Comparison of ENCODE assay signal across 25 cellular contexts in the genomic region with DNA sequence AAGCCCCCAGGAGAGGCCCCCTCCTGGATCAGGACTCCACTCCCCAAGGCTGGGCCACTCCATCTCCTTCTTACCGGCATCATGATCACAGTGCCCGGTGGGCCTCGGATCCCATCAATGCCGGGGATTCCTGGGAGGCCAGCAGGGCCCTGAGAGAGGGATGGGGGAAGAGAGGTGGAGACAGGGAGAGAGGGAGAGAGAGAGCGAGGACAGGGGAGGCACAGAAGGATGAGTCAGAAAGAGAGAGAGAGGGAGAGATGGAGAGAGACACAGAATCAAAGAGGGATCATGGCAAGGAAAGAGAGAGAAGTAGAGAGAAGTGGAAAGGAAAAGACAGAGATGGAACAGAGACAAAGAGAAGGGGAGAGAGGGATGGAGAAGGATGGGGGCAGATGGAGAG. TPM values are rescaled to one million over a fixed set of nuclear protein-coding genes. Genes with fewer than 3 reads are reported as not detected.
A peak's percentile ranks its signal among the peaks of the same experiment; 100 is the strongest.
DNase-seq lines count a peak whose midpoint lies in the region; TF ChIP-seq lines count a peak whose summit lies in the region.
"Had no signal": no experiment of that assay in that cellular context is flagged by ENCODE, and none has a peak within 500 bp of the region (broad histone marks: within the 10 kb centered on the region; RNA-seq: fewer than 3 reads in every experiment).

No MANE protein-coding gene starts in this region.

- TF ChIP-seq CTCF in MCF 10A (IDR thresholded peaks at IDR 0.05; ENCODE audit: unreplicated experiment) (no peak), mammary epithelial cell (conservative IDR thresholded peaks at IDR 0.05 in 1 of 2, IDR thresholded peaks at IDR 0.05 in 1 of 2; ENCODE audit: extremely low read depth in 1 of 2, insufficient read depth in 1 of 2, low read depth in 1 of 2, low read length in 2 of 2) (no peak)

- H3K27me3 ChIP-seq in mammary epithelial cell (ENCODE audit: insufficient read depth, low read length), result no peaks in the 10 kb centered on the region
- H3K27me3 ChIP-seq in adipocyte (replicated peaks; ENCODE audit: control insufficient read depth, insufficient read depth, low read length), result no peaks in the 10 kb centered on the region
- peaks cover 0 to 14% of the 10 kb centered on the region in 2 experiments for H3K27me3 ChIP-seq in mesenchymal stem cell (ENCODE audit: control insufficient read depth in 1 of 2, insufficient read depth in 1 of 2, low read length in 2 of 2)
- H3K27me3 ChIP-seq: MG63 had no signal

- DNase-seq in MCF 10A (ENCODE audit: unreplicated experiment) (no peak), mammary epithelial cell (no peak), adipocyte (ENCODE audit: low read depth) (no peak), mesenchymal stem cell (no peak), iPS-NIHi7 (ENCODE audit: extremely low spot score) (no peak), DMS53 (lab: John Stamatoyannopoulos, UW) (no peak), iPS-NIHi11 (ENCODE audit: low spot score) (no peak)
- DNase-seq in activated CD8-positive, alpha-beta memory T cell treated with anti-CD3 and anti-CD28 coated beads, Interleukin-2, amount 50 U/mL, for 48 hours, result no peak
- DNase-seq: ACHN; Calu3; HCEC 1CT; KBM-7; MG63; NCI-H1105 treated with DMSO at 0.1 percent for 48 hours; NCI-H146; NCI-H1930; NCI-H2107; NCI-H524; NCI-H748 treated with DMSO at 0.1 percent for 48 hours; NK-92 treated with Interleukin-12 subunit alpha and Interleukin-12 subunit beta, amount 100 ng/mL, for 24 hours; PC-3; SK-N-SH had no signal

- H3K27ac Mint-ChIP-seq in MCF 10A (ENCODE audit: low read depth, unreplicated experiment), result peak overlapping the region; percentile 0

- H3K4me3 ChIP-seq in mammary epithelial cell (replicated peaks in 1 of 3; ENCODE audit: insufficient read depth in 1 of 3, low read depth in 2 of 3, low read length in 3 of 3), result no peak overlapping the region
- H3K4me3 ChIP-seq in adipocyte (ENCODE audit: low read length), result no peak overlapping the region
- no peak overlapping the region for H3K4me3 ChIP-seq in mesenchymal stem cell (ENCODE audit: insufficient read depth in 1 of 2, low read depth in 1 of 2, low read length in 2 of 2)
- H3K4me3 ChIP-seq: MG63 had no signal

- no peak overlapping the region for H2BK15ac ChIP-seq in mesenchymal stem cell (ENCODE audit: low read depth, poor library complexity, severe bottlenecking)

- peaks cover 12% of the 10 kb centered on the region for H3K4me1 Mint-ChIP-seq in MCF 10A (ENCODE audit: insufficient read depth, unreplicated experiment)

- no peaks in the 10 kb centered on the region for H4K20me1 ChIP-seq in mammary epithelial cell (ENCODE audit: insufficient read depth, low read length)

- CTCF ChIA-PET in MCF 10A (lab: Yijun Ruan, JAX) (no interaction called here), mammary epithelial cell (lab: Charles Lee; ENCODE audit: low non-redundant PET) (no interaction called here)

- H3K14ac ChIP-seq in mesenchymal stem cell (ENCODE audit: low read length in 2 of 2), result no peak overlapping the region

- H3K27ac ChIP-seq in mammary epithelial cell (ENCODE audit: insufficient read depth, low read depth, low read length) (no peak overlapping the region), mesenchymal stem cell (ENCODE audit: low read length, poor library complexity, severe bottlenecking) (no peak overlapping the region)
- H3K27ac ChIP-seq: 22Rv1 had no signal

- no peak overlapping the region for H2BK12ac ChIP-seq in mesenchymal stem cell (ENCODE audit: low read length in 2 of 2)

- in situ Hi-C loops in mammary epithelial cell (cut with MboI; ENCODE audit: low sequenced_read_pairs in 2 of 2), result no loop called here

- no peak overlapping the region for H4K8ac ChIP-seq in mesenchymal stem cell (ENCODE audit: low read length)

- peaks cover 46% of the 10 kb centered on the region for H3K27me3 Mint-ChIP-seq in MCF 10A (ENCODE audit: insufficient read depth, unreplicated experiment)

- POLR2A ChIA-PET in MCF 10A (lab: Yijun Ruan, JAX), result no interaction called here

- H4K91ac ChIP-seq in mesenchymal stem cell (ENCODE audit: low read length), result no peak overlapping the region

- H3K18ac ChIP-seq in mesenchymal stem cell (ENCODE audit: low read depth in 1 of 2, low read length in 2 of 2), result no peak overlapping the region

- no peaks in the 10 kb centered on the region for H3K79me1 ChIP-seq in mesenchymal stem cell (replicated peaks; ENCODE audit: low read length, poor library complexity, severe bottlenecking)

- H3K4me2 ChIP-seq in mammary epithelial cell (ENCODE audit: insufficient read depth, low read depth, low read length) (no peak overlapping the region), mesenchymal stem cell (ENCODE audit: low read length, poor library complexity, severe bottlenecking) (no peak overlapping the region)
- H3K4me2 ChIP-seq: SK-N-SH had no signal

- dilution Hi-C loops in mammary epithelial cell (cut with HindIII; ENCODE audit: low sequenced_read_pairs), result no loop called here

- 83% methylated on average over 5 of the region's 5 CpGs for WGBS in mammary epithelial cell (ENCODE audit: low coverage, missing lambda C conversion rate)
- WGBS in mesenchymal stem cell, result 81% methylated on average over 5 of the region's 5 CpGs

- H3K9me3 ChIP-seq in mammary epithelial cell (replicated peaks; ENCODE audit: insufficient read depth, low read length) (no peaks in the 10 kb centered on the region), adipocyte (ENCODE audit: control insufficient read depth, low read length) (no peaks in the 10 kb centered on the region), mesenchymal stem cell (ENCODE audit: control insufficient read depth, low read length) (no peaks in the 10 kb centered on the region)
- H3K9me3 ChIP-seq: MG63, SK-N-SH had no signal

- no peak overlapping the region for H2BK120ac ChIP-seq in mesenchymal stem cell (ENCODE audit: low read depth, low read length)

- H3K9me3 Mint-ChIP-seq in MCF 10A (ENCODE audit: unreplicated experiment), result no peaks in the 10 kb centered on the region

- no peak overlapping the region for H3K23ac ChIP-seq in mesenchymal stem cell (ENCODE audit: low read length in 2 of 2)

- BruUV-seq in MCF 10A (replicated peaks; lab: Mats Ljungman, UMichigan), result no TSS peak
- BruUV-seq in mammary epithelial cell (replicated peaks; lab: Mats Ljungman, UMichigan), result no TSS peak

- intact Hi-C loops in MCF 10A (cut with micrococcal nuclease), result no loop called here
- intact Hi-C loops in mammary epithelial cell (cut with micrococcal nuclease), result no loop called here

- H3K4me1 ChIP-seq in mammary epithelial cell (ENCODE audit: insufficient read depth, low read length), result no peaks in the 10 kb centered on the region
- H3K4me1 ChIP-seq in adipocyte (ENCODE audit: control insufficient read depth, insufficient read depth, low read length), result peaks cover 4% of the 10 kb centered on the region
- no peaks in the 10 kb centered on the region for H3K4me1 ChIP-seq in mesenchymal stem cell (ENCODE audit: control insufficient read depth, insufficient read depth, low read depth, low read length)

- no peak overlapping the region for H2AK5ac ChIP-seq in mesenchymal stem cell (ENCODE audit: low read length, severe bottlenecking)

- H3K4me3 Mint-ChIP-seq in MCF 10A (ENCODE audit: unreplicated experiment), result no peak overlapping the region

- no peak overlapping the region for H2AFZ ChIP-seq in mammary epithelial cell (ENCODE audit: low read depth, low read length)
- no peak overlapping the region for H2AFZ ChIP-seq in mesenchymal stem cell (ENCODE audit: low read depth, low read length)

- H3K4ac ChIP-seq in mesenchymal stem cell (ENCODE audit: low read depth in 1 of 2, low read length in 2 of 2), result no peak overlapping the region

- H3K9ac ChIP-seq in mammary epithelial cell (ENCODE audit: insufficient read depth, low read length), result no peak overlapping the region
- peak overlapping the region; percentile 42 for H3K9ac ChIP-seq in adipocyte (ENCODE audit: low read length)
- H3K9ac ChIP-seq in mesenchymal stem cell (ENCODE audit: low read length), result peak overlapping the region; percentile 5
- H3K9ac ChIP-seq: SK-N-SH had no signal

- H3K79me2 ChIP-seq in mammary epithelial cell (ENCODE audit: insufficient read depth, low read length), result no peaks in the 10 kb centered on the region

- H2BK5ac ChIP-seq in mesenchymal stem cell (ENCODE audit: low read depth, low read length, poor library complexity, severe bottlenecking), result no peak overlapping the region

- no peaks in the 10 kb centered on the region for H3K36me3 ChIP-seq in mammary epithelial cell (ENCODE audit: insufficient read depth, low read length)
- H3K36me3 ChIP-seq in adipocyte (ENCODE audit: control insufficient read depth, insufficient read depth, low read length, severe bottlenecking), result peaks cover 88% of the 10 kb centered on the region
- peaks cover 0 to 59% of the 10 kb centered on the region in 2 experiments for H3K36me3 ChIP-seq in mesenchymal stem cell (ENCODE audit: control insufficient read depth in 1 of 2, insufficient read depth in 2 of 2, low read depth in 1 of 2, low read length in 2 of 2)
- H3K36me3 ChIP-seq: MG63 had no signal

- no peaks in the 10 kb centered on the region for H3K36me3 Mint-ChIP-seq in MCF 10A (ENCODE audit: insufficient read depth, unreplicated experiment)

RNA-seq across cellular contexts. Expression of gene COL5A3, which starts 13.8 kb away (rescaled TPM):
- total RNA-seq in MCF 10A (2022) (0.98 and 1.5 TPM in 2 replicates), mammary epithelial cell (1 to 10 TPM in 1 of 2 donors, under 1 TPM in 1; 0.33 to 4.5 TPM)
- polyA plus RNA-seq in mammary epithelial cell, result 1.2 TPM
- 1.4 TPM for polyA minus RNA-seq in mammary epithelial cell
- 4.7 TPM for polyA plus RNA-seq in mesenchymal stem cell (2013, experiment 1 of 2)
- polyA plus RNA-seq in mesenchymal stem cell (2013, experiment 2 of 2), result 4.2 TPM

RNA-seq across cellular contexts. Expression of gene RDH8, which starts 16.7 kb away (rescaled TPM):
- total RNA-seq in MCF 10A (2022), result not detected in 2 replicates
- total RNA-seq in mammary epithelial cell, result not detected
- not detected for polyA plus RNA-seq in mammary epithelial cell
- not detected for polyA minus RNA-seq in mammary epithelial cell
- not detected for polyA plus RNA-seq in mesenchymal stem cell (2013, experiment 1 of 2)
- not detected for polyA plus RNA-seq in mesenchymal stem cell (2013, experiment 2 of 2)
- total RNA-seq: Calu3, H1, LHCN-M2, PC-3 had no signal
- polyA plus RNA-seq: SK-N-SH had no signal
